8 cellular contexts compared by ENCODE assay signal in the genomic region with DNA sequence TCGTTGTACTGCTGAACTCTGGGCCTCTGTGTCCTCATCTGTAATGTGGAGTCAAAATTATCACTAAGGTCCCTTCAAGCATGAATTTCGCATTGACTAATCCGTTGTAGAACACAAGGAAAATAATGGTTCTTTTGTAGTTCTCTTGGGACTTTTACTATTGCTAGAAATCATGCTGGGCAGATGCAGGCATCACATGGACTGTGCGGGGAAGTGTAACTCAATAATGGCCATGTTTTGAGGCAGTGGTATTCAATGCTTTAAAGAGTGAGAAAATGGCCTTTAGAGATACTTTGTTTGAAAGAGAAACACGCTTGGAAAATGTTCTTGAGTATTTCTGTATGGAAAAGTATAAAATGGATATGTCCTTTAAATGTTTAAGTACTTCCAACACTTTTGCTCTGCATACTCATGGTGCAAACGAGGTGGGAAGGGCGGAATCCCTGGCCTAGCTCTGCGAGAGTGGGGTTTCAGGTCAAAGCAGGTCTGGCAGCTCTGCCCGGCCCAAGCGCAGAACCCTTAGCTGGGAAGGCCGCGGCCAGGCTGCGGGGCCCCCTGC.
DNase-seq lines count a peak whose midpoint lies in the region; ATAC-seq, FAIRE-seq and TF ChIP-seq lines count a peak whose summit lies in the region.

No MANE protein-coding gene starts in this region.

- H3K36me3 Mint-ChIP-seq in activated T-cell treated with anti-CD3 and anti-CD28 coated beads, Interleukin-2, amount 50 U/mL, for 24 hours (ENCODE audit: low read depth) = no peaks in the 10 kb centered on the region
- no peaks in the 10 kb centered on the region for H3K36me3 Mint-ChIP-seq in activated T-helper 17 cell treated with anti-CD3 and anti-CD28 coated beads, Interleukin-2, amount 50 U/mL, for 72 hours (ENCODE audit: low read depth)

- H2AFZ ChIP-seq in keratinocyte (ENCODE audit: control insufficient read depth, low read length) = peak overlapping the region; percentile 82

- dilution Hi-C loops in keratinocyte (cut with MboI; ENCODE audit: extremely low pct_ligation_motif_present, low sequenced_read_pairs) = no loop called here

- no peaks in the 10 kb centered on the region for H3K9me3 ChIP-seq in keratinocyte (ENCODE audit: control insufficient read depth, low read depth, low read length)
- H3K9me3 ChIP-seq in stomach smooth muscle (ENCODE audit: control insufficient read depth in 2 of 2, low read length in 2 of 2) = no peaks in the 10 kb centered on the region

- peaks cover 41% of the 10 kb centered on the region for H3K27me3 Mint-ChIP-seq in activated T-cell treated with anti-CD3 and anti-CD28 coated beads, Interleukin-2, amount 50 U/mL, for 24 hours
- H3K27me3 Mint-ChIP-seq in activated T-helper 17 cell treated with anti-CD3 and anti-CD28 coated beads, Interleukin-2, amount 50 U/mL, for 72 hours = peaks cover 14% of the 10 kb centered on the region

- peaks cover 3% of the 10 kb centered on the region for H3K4me1 ChIP-seq in keratinocyte (ENCODE audit: control insufficient read depth, extremely low read depth, insufficient read depth, low read length)
- peaks cover 4% of the 10 kb centered on the region for H3K4me1 ChIP-seq in stomach smooth muscle (ENCODE audit: control insufficient read depth, insufficient read depth, low read length)

- H3K27ac ChIP-seq in keratinocyte (ENCODE audit: control insufficient read depth, insufficient read depth, low read length) = no peak overlapping the region
- H3K27ac ChIP-seq in stomach smooth muscle (ENCODE audit: low read length) = no peak overlapping the region

- no peak overlapping the region for H3K27ac Mint-ChIP-seq in activated T-cell treated with anti-CD3 and anti-CD28 coated beads, Interleukin-2, amount 50 U/mL, for 24 hours
- no peak overlapping the region for H3K27ac Mint-ChIP-seq in activated T-helper 17 cell treated with anti-CD3 and anti-CD28 coated beads, Interleukin-2, amount 50 U/mL, for 72 hours

- H3K4me3 Mint-ChIP-seq in activated T-cell treated with anti-CD3 and anti-CD28 coated beads, Interleukin-2, amount 50 U/mL, for 24 hours = peak overlapping the region; percentile 45
- H3K4me3 Mint-ChIP-seq in activated T-helper 17 cell treated with anti-CD3 and anti-CD28 coated beads, Interleukin-2, amount 50 U/mL, for 72 hours = peak overlapping the region; percentile 42

- TF ChIP-seq CTCF in keratinocyte (optimal IDR thresholded peaks at IDR 0.05 in 1 of 3, IDR thresholded peaks at IDR 0.05 in 1 of 3, conservative IDR thresholded peaks at IDR 0.05 in 1 of 3; ENCODE audit: extremely low read depth in 1 of 3, insufficient read depth in 2 of 3, low read length in 3 of 3) = peak in 1 of 3 experiments; percentile 21

- no peaks in the 10 kb centered on the region for H3K9me3 Mint-ChIP-seq in activated T-cell treated with anti-CD3 and anti-CD28 coated beads, Interleukin-2, amount 50 U/mL, for 24 hours
- no peaks in the 10 kb centered on the region for H3K9me3 Mint-ChIP-seq in activated T-helper 17 cell treated with anti-CD3 and anti-CD28 coated beads, Interleukin-2, amount 50 U/mL, for 72 hours

- H3K79me2 ChIP-seq in keratinocyte (ENCODE audit: control insufficient read depth, insufficient read depth, low read length) = no peaks in the 10 kb centered on the region

- H4K20me1 ChIP-seq in keratinocyte (ENCODE audit: control insufficient read depth, extremely low read depth, insufficient read depth, low read length) = no peaks in the 10 kb centered on the region

- H3K4me2 ChIP-seq in keratinocyte (ENCODE audit: control insufficient read depth, extremely low read depth, insufficient read depth, low read depth, low read length) = peak overlapping the region; percentile 79

- peak overlapping the region; percentile 45 to 66 (median 61) for H3K4me3 ChIP-seq in keratinocyte (ENCODE audit: control insufficient read depth in 2 of 3, extremely low read depth in 1 of 3, insufficient read depth in 2 of 3, low read depth in 1 of 3, low read length in 3 of 3)
- peak overlapping the region; percentile 68 to 76 for H3K4me3 ChIP-seq in stomach smooth muscle (ENCODE audit: low read length in 2 of 2)

- peaks cover 9% of the 10 kb centered on the region for H3K4me1 Mint-ChIP-seq in activated T-cell treated with anti-CD3 and anti-CD28 coated beads, Interleukin-2, amount 50 U/mL, for 24 hours (ENCODE audit: low read depth)
- no peaks in the 10 kb centered on the region for H3K4me1 Mint-ChIP-seq in activated T-helper 17 cell treated with anti-CD3 and anti-CD28 coated beads, Interleukin-2, amount 50 U/mL, for 72 hours

- no peaks in the 10 kb centered on the region for H3K27me3 ChIP-seq in keratinocyte (ENCODE audit: control insufficient read depth, extremely low read depth, insufficient read depth, low read length)
- H3K27me3 ChIP-seq in stomach smooth muscle (ENCODE audit: control insufficient read depth in 1 of 2, insufficient read depth in 2 of 2, low read length in 2 of 2) = no peaks in the 10 kb centered on the region

- H3K9me1 ChIP-seq in keratinocyte (ENCODE audit: control insufficient read depth, extremely low read depth, insufficient read depth, low read length) = no peaks in the 10 kb centered on the region

- H3K9ac ChIP-seq in keratinocyte (ENCODE audit: control insufficient read depth, extremely low read depth, insufficient read depth, low read length) = peak overlapping the region; percentile 54
- peak overlapping the region; percentile 51 to 64 for H3K9ac ChIP-seq in stomach smooth muscle (ENCODE audit: low read length in 2 of 2)

- no peak for FAIRE-seq in keratinocyte (lab: Jason Lieb, UNC)

- no peak for ATAC-seq in activated T-helper 17 cell treated with anti-CD3 and anti-CD28 coated beads, Interleukin-2, amount 50 U/mL, for 72 hours (replicated peaks)
- no peak for ATAC-seq in HG03039 (IDR thresholded peaks at IDR 0.05; ENCODE audit: unreplicated experiment)
- ATAC-seq in GM19324 (IDR thresholded peaks at IDR 0.05; ENCODE audit: low FRiP score, unreplicated experiment) = no peak

- no peaks in the 10 kb centered on the region for H3K36me3 ChIP-seq in keratinocyte (ENCODE audit: control insufficient read depth in 2 of 2, extremely low read depth in 1 of 2, insufficient read depth in 2 of 2, low read length in 2 of 2)
- no peaks in the 10 kb centered on the region for H3K36me3 ChIP-seq in stomach smooth muscle (ENCODE audit: control insufficient read depth in 2 of 2, insufficient read depth in 2 of 2, low read length in 2 of 2)

- no peak for DNase-seq in activated T-cell treated with anti-CD3 and anti-CD28 coated beads, Interleukin-2, amount 50 U/mL, for 24 hours
- no peak for DNase-seq in activated T-cell treated with anti-CD3 and anti-CD28 coated beads, Interleukin-2, amount 50 U/mL, for 1 hour
- DNase-seq in keratinocyte (ENCODE audit: low read depth, low spot score) = no peak
- DNase-seq in cortex of kidney (lab: John Stamatoyannopoulos, UW) = no peak
